In genomic region chr12:29743801-29744200, GRCh38 we compare ENCODE assay signal across 12 cellular contexts. TPM values are rescaled to one million over a fixed set of nuclear protein-coding genes. Genes with fewer than 3 reads are reported as not detected.
DNase-seq lines count a peak whose midpoint lies in the region; ATAC-seq and TF ChIP-seq lines count a peak whose summit lies in the region.
"Had no signal": no experiment of that assay in that cellular context is flagged by ENCODE, and none has a peak within 500 bp of the region (broad histone marks: within the 10 kb centered on the region; RNA-seq: fewer than 3 reads in every experiment).

No MANE protein-coding gene starts in this region.

- no peak overlapping the region for H2AK5ac ChIP-seq in mesenchymal stem cell (ENCODE audit: low read length, severe bottlenecking)

- H2BK120ac ChIP-seq in mesenchymal stem cell (ENCODE audit: low read depth, low read length): no peak overlapping the region

- H3K4ac ChIP-seq in mesenchymal stem cell (ENCODE audit: low read depth in 1 of 2, low read length in 2 of 2): no peak overlapping the region

- peaks cover 2% of the 10 kb centered on the region for H3K4me1 ChIP-seq in mesenchymal stem cell (ENCODE audit: control insufficient read depth, insufficient read depth, low read depth, low read length)

- H3K27ac ChIP-seq in mesenchymal stem cell (ENCODE audit: low read length, poor library complexity, severe bottlenecking): no peak overlapping the region

- no peaks in the 10 kb centered on the region for H3K9me3 ChIP-seq in mesenchymal stem cell (ENCODE audit: control insufficient read depth, low read length)
- H3K9me3 ChIP-seq: tibial nerve had no signal

- H2AFZ ChIP-seq in mesenchymal stem cell (ENCODE audit: low read depth, low read length): no peak overlapping the region

- H3K27me3 ChIP-seq in mesenchymal stem cell (ENCODE audit: control insufficient read depth in 1 of 2, insufficient read depth in 1 of 2, low read length in 2 of 2): no peaks in the 10 kb centered on the region
- H3K27me3 ChIP-seq: tibial nerve had no signal

- no peak overlapping the region for H3K4me2 ChIP-seq in mesenchymal stem cell (ENCODE audit: low read length, poor library complexity, severe bottlenecking)

- H3K23ac ChIP-seq in mesenchymal stem cell (ENCODE audit: low read length in 2 of 2): no peak overlapping the region

- in situ Hi-C loops in Caki2 (cut with HindIII; ENCODE audit: low pct_unique_long_range_greater_than_20kb, low sequenced_read_pairs): no loop called here
- in situ Hi-C loops in GM13976 (cut with MboI; ENCODE audit: low sequenced_read_pairs, unreplicated experiment): no loop called here

- H4K91ac ChIP-seq in mesenchymal stem cell (ENCODE audit: low read length): no peak overlapping the region

- H3K14ac ChIP-seq in mesenchymal stem cell (ENCODE audit: low read length in 2 of 2): no peak overlapping the region

- no peak overlapping the region for H3K4me3 ChIP-seq in mesenchymal stem cell (ENCODE audit: insufficient read depth in 1 of 2, low read depth in 1 of 2, low read length in 2 of 2)
- H3K4me3 ChIP-seq: tibial nerve had no signal

- peak; percentile 9 for DNase-seq in Caki2 (ENCODE audit: low read depth)
- peak; percentile 76 for DNase-seq in NCI-H446 treated with DMSO at 0.1 percent for 48 hours (lab: John Stamatoyannopoulos, UW)
- peak; percentile 82 for DNase-seq in dedifferentiated amniotic fluid mesenchymal stem cell (ENCODE audit: extremely low spot score)
- DNase-seq in mesenchymal stem cell: peak; percentile 98
- DNase-seq in COR-L47 (lab: John Stamatoyannopoulos, UW): no peak
- no peak for DNase-seq in NCI-H748 treated with DMSO at 0.1 percent for 48 hours (lab: John Stamatoyannopoulos, UW)
- DNase-seq in GM13976 (ENCODE audit: low spot score): no peak
- DNase-seq: GOT3; NCI-H2227 treated with DMSO at 0.1 percent for 48 hours; stimulated activated CD4-positive, alpha-beta T cell treated with anti-CD3 and anti-CD28 coated beads, Interleukin-4, amount 100 ng/mL, for 1 hour had no signal

- TF ChIP-seq CTCF in GM13976 (IDR thresholded peaks at IDR 0.05; ENCODE audit: borderline replicate concordance, control extremely low read depth, extremely low read depth, insufficient read depth, missing control alignments): no peak

- WGBS in mesenchymal stem cell: 18% methylated on average over 3 of the region's 3 CpGs

- no peak overlapping the region for H2BK15ac ChIP-seq in mesenchymal stem cell (ENCODE audit: low read depth, poor library complexity, severe bottlenecking)

- H2BK5ac ChIP-seq in mesenchymal stem cell (ENCODE audit: low read depth, low read length, poor library complexity, severe bottlenecking): no peak overlapping the region

- no peaks in the 10 kb centered on the region for H3K79me1 ChIP-seq in mesenchymal stem cell (replicated peaks; ENCODE audit: low read length, poor library complexity, severe bottlenecking)

- no peak overlapping the region for H2BK12ac ChIP-seq in mesenchymal stem cell (ENCODE audit: low read length in 2 of 2)

- H3K36me3 ChIP-seq in mesenchymal stem cell (ENCODE audit: control insufficient read depth in 1 of 2, insufficient read depth in 2 of 2, low read depth in 1 of 2, low read length in 2 of 2): peaks cover 0 to 24% of the 10 kb centered on the region in 2 experiments
- H3K36me3 ChIP-seq: tibial nerve had no signal

- no peak overlapping the region for H4K8ac ChIP-seq in mesenchymal stem cell (ENCODE audit: low read length)

- peak overlapping the region; percentile 42 for H3K9ac ChIP-seq in mesenchymal stem cell (ENCODE audit: low read length)

- H3K18ac ChIP-seq in mesenchymal stem cell (ENCODE audit: low read depth in 1 of 2, low read length in 2 of 2): no peak overlapping the region

- no peak for ATAC-seq in activated CD4-positive, CD25-positive, alpha-beta regulatory T cell treated with anti-CD3 and anti-CD28 coated beads, Interleukin-2, amount 50 U/mL, for 24 hours

RNA-seq across cellular contexts. Expression of gene TMTC1, which starts 39.9 kb away (rescaled TPM):
- total RNA-seq in Caki2 (2014; rRNA removed; shearing (Covaris generic); ENCODE audit: low replicate concordance): 3.2 TPM in 2 replicates
- polyA plus RNA-seq in mesenchymal stem cell (2013, experiment 1 of 2): 45.7 TPM
- 46.5 TPM for polyA plus RNA-seq in mesenchymal stem cell (2013, experiment 2 of 2)

Comparison
In these comparisons a context has a peak if more than half of its experiments do, and no peak if none do; other contexts are left out.
1. DNase-seq: peak in Caki2 (single experiment), NCI-H446 treated with DMSO at 0.1 percent for 48 hours (single experiment), dedifferentiated amniotic fluid mesenchymal stem cell (single experiment) and mesenchymal stem cell (single experiment); none in COR-L47 (single experiment), NCI-H748 treated with DMSO at 0.1 percent for 48 hours (single experiment) and GM13976 (single experiment).